8 cellular contexts compared by ENCODE assay signal in the genomic region with DNA sequence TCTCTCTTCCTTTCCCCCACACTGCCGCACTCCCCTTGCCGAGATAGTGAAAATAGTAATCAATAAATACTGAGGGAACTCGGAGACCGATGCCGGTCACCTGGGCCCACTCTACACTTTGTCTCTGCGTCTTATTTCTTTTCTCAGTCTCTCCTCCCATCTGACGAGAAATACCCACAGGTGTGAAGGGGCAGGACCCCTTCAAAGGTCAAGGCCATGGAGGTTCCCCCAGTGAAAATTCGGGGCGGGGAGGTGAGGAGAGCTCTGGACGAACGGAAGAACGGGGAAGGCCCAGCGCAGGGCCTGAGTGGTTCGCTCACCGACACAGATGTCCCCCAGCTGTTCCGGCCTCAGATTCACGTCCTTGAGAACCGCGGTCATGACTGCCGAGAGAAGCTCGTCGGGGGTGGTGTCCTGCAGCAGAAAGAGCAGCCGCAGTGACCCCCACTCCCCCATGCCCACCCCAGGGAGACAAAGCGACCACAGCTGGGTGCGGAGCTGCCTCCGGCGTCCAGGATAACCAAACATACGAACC. TPM values are rescaled to one million over a fixed set of nuclear protein-coding genes. Genes with fewer than 3 reads are reported as not detected.
A peak's percentile ranks its signal among the peaks of the same experiment; 100 is the strongest.
DNase-seq lines count a peak whose midpoint lies in the region; ATAC-seq and TF ChIP-seq lines count a peak whose summit lies in the region.

No MANE protein-coding gene starts in this region.

- ATAC-seq in GM23338 = peak; percentile 4
- no peak for ATAC-seq in activated CD8-positive, alpha-beta T cell treated with anti-CD3 and anti-CD28 coated beads, Interleukin-2, amount 10 ng/mL, durations not matched to agents 7 days and 5 days

- no peaks in the 10 kb centered on the region for H3K9me2 ChIP-seq in GM23338 (ENCODE audit: insufficient read depth)

- TF ChIP-seq CTCF in GM23338 (conservative IDR thresholded peaks at IDR 0.05; ENCODE audit: low read depth in 2 of 2) (no peak), left ventricle myocardium inferior (IDR thresholded peaks at IDR 0.05; ENCODE audit: borderline replicate concordance) (no peak), sigmoid colon (IDR thresholded peaks at IDR 0.05) (no peak)

- peaks cover 15% of the 10 kb centered on the region for H3F3A ChIP-seq in GM23338 (replicated peaks; ENCODE audit: low read depth)

- no peaks in the 10 kb centered on the region for H3K27me3 ChIP-seq in GM23338 (ENCODE audit: insufficient read depth)
- no peaks in the 10 kb centered on the region for H3K27me3 ChIP-seq in left ventricle myocardium inferior (ENCODE audit: low read depth)
- H3K27me3 ChIP-seq in sigmoid colon = no peaks in the 10 kb centered on the region

- no peak for TF ChIP-seq EP300 in sigmoid colon (IDR thresholded peaks at IDR 0.05)

- H3K36me3 ChIP-seq in GM23338 (ENCODE audit: insufficient read depth) (peaks cover 9% of the 10 kb centered on the region), left ventricle myocardium inferior (peaks cover 51% of the 10 kb centered on the region), sigmoid colon (peaks cover 3 to 46% (median 19%) of the 10 kb centered on the region in 4 donors)

- peaks cover 17% of the 10 kb centered on the region; the same call in 1 of the 2 replicates for H4K20me1 ChIP-seq in GM23338 (replicated peaks; ENCODE audit: insufficient read depth)

- H3K4me1 Mint-ChIP-seq in GM23338 = peaks cover 30% of the 10 kb centered on the region
- H3K4me1 Mint-ChIP-seq in activated CD8-positive, alpha-beta T cell treated with anti-CD3 and anti-CD28 coated beads, Interleukin-2, amount 10 ng/mL, durations not matched to agents 7 days and 5 days (ENCODE audit: low read depth) = peaks cover 65% of the 10 kb centered on the region

- H3K4me3 Mint-ChIP-seq in GM23338 = peak overlapping the region; percentile 92
- peak overlapping the region; percentile 86 for H3K4me3 Mint-ChIP-seq in activated CD8-positive, alpha-beta T cell treated with anti-CD3 and anti-CD28 coated beads, Interleukin-2, amount 10 ng/mL, durations not matched to agents 7 days and 5 days

- H3K4me3 ChIP-seq in GM23338 = peak overlapping the region; percentile 97
- peak overlapping the region; percentile 91 for H3K4me3 ChIP-seq in left ventricle myocardium inferior
- H3K4me3 ChIP-seq in sigmoid colon = peak overlapping the region; percentile 71 to 96 (median 84)

- H3K36me3 Mint-ChIP-seq in GM23338 (ENCODE audit: low read depth) = peaks cover 37% of the 10 kb centered on the region
- peaks cover 59% of the 10 kb centered on the region for H3K36me3 Mint-ChIP-seq in activated CD8-positive, alpha-beta T cell treated with anti-CD3 and anti-CD28 coated beads, Interleukin-2, amount 10 ng/mL, durations not matched to agents 7 days and 5 days (ENCODE audit: low read depth)

- no peak overlapping the region for H3K27ac ChIP-seq in GM23338 (ENCODE audit: low read depth)
- H3K27ac ChIP-seq in left ventricle myocardium inferior (replicated peaks) = peak overlapping the region; percentile 98
- peak overlapping the region; percentile 80 to 97 (median 94) for H3K27ac ChIP-seq in sigmoid colon

- H3K4me2 ChIP-seq in GM23338 = peak overlapping the region; percentile 100

- peaks cover 26% of the 10 kb centered on the region for H3K4me1 ChIP-seq in GM23338 (ENCODE audit: insufficient read depth)
- H3K4me1 ChIP-seq in left ventricle myocardium inferior = peaks cover 86% of the 10 kb centered on the region
- peaks cover 0 to 60% (median 39%) of the 10 kb centered on the region in 4 donors for H3K4me1 ChIP-seq in sigmoid colon

- peaks cover 21% of the 10 kb centered on the region for H3K27me3 Mint-ChIP-seq in GM23338 (ENCODE audit: insufficient read depth, low read depth, poor library complexity)
- H3K27me3 Mint-ChIP-seq in activated CD8-positive, alpha-beta T cell treated with anti-CD3 and anti-CD28 coated beads, Interleukin-2, amount 10 ng/mL, durations not matched to agents 7 days and 5 days (ENCODE audit: low read depth) = no peaks in the 10 kb centered on the region

- CTCF ChIA-PET in activated CD8-positive, alpha-beta T cell treated with anti-CD3 and anti-CD28 coated beads, Interleukin-2, amount 10 ng/mL, durations not matched to agents 7 days and 5 days (lab: Charles Lee) = interaction anchor here (0.8 to 2.4 kb wide), 6 partner anchors 9 to 211 kb away, joined by 3 to 28 read pairs (median 4); a partner anchor contains a TSS

- peaks cover 25% of the 10 kb centered on the region for H3K79me2 ChIP-seq in GM23338 (replicated peaks; ENCODE audit: insufficient read depth)

- H2AFZ ChIP-seq in GM23338 = peak overlapping the region; percentile 64; the same call in 1 of the 2 replicates

- DNase-seq in AG08396 (ENCODE audit: low spot score) (peak; percentile 46), GM23338 (ENCODE audit: low spot score) (peak; percentile 59), left ventricle myocardium inferior (no peak), sigmoid colon (no peak), GDM1 (lab: John Stamatoyannopoulos, UW) (no peak), G401 (ENCODE audit: low spot score) (no peak), UCSD-AML1 (lab: John Stamatoyannopoulos, UW; ENCODE audit: unreplicated experiment) (no peak)
- peak; percentile 38 for DNase-seq in activated CD8-positive, alpha-beta T cell treated with anti-CD3 and anti-CD28 coated beads, Interleukin-2, amount 10 ng/mL, durations not matched to agents 7 days and 5 days

- intact Hi-C loops in left ventricle myocardium inferior (cut with micrococcal nuclease) = no loop called here
- intact Hi-C loops in sigmoid colon (cut with DNase I) = loop anchor here (2.0 to 5.0 kb wide), 3 partner anchors 41 to 321 kb away; no protein-coding TSS in a partner anchor

- no peak for TF ChIP-seq POLR2A in sigmoid colon (IDR thresholded peaks at IDR 0.05)

- in situ Hi-C loops in G401 (cut with HindIII; ENCODE audit: low sequenced_read_pairs) = no loop called here

- 1% methylated on average over 28 of the region's 28 CpGs for WGBS in sigmoid colon, 2 donors

- no peaks in the 10 kb centered on the region; the same call in 1 of the 3 replicates for H3K9me3 Mint-ChIP-seq in GM23338
- H3K9me3 Mint-ChIP-seq in activated CD8-positive, alpha-beta T cell treated with anti-CD3 and anti-CD28 coated beads, Interleukin-2, amount 10 ng/mL, durations not matched to agents 7 days and 5 days (ENCODE audit: insufficient read depth) = no peaks in the 10 kb centered on the region

- H3K9me3 ChIP-seq in left ventricle myocardium inferior (replicated peaks) = no peaks in the 10 kb centered on the region
- H3K9me3 ChIP-seq in sigmoid colon = no peaks in the 10 kb centered on the region

- POLR2A ChIA-PET in activated CD8-positive, alpha-beta T cell treated with anti-CD3 and anti-CD28 coated beads, Interleukin-2, amount 10 ng/mL, durations not matched to agents 7 days and 5 days (lab: Charles Lee) = interaction anchor here (0.8 to 7.5 kb wide), 9 partner anchors 8 to 319 kb away, joined by 3 to 153 read pairs (median 4); a partner anchor contains a TSS

- peak overlapping the region; percentile 38; the same call in 1 of the 2 replicates for H3K27ac Mint-ChIP-seq in GM23338
- peak overlapping the region; percentile 91 for H3K27ac Mint-ChIP-seq in activated CD8-positive, alpha-beta T cell treated with anti-CD3 and anti-CD28 coated beads, Interleukin-2, amount 10 ng/mL, durations not matched to agents 7 days and 5 days

TF ChIP-seq in GM23338, 12 proteins besides CTCF, POLR2A, EP300 and RAD21 (continues in another document):
- no peak for TF ChIP-seq ZNF114 (CRISPR knock-in tag; IDR thresholded peaks at IDR 0.05)
- TF ChIP-seq, protein P1, sequence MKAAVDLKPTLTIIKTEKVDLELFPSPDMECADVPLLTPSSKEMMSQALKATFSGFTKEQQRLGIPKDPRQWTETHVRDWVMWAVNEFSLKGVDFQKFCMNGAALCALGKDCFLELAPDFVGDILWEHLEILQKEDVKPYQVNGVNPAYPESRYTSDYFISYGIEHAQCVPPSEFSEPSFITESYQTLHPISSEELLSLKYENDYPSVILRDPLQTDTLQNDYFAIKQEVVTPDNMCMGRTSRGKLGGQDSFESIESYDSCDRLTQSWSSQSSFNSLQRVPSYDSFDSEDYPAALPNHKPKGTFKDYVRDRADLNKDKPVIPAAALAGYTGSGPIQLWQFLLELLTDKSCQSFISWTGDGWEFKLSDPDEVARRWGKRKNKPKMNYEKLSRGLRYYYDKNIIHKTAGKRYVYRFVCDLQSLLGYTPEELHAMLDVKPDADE (IDR thresholded peaks at IDR 0.05) = no peak

RNA-seq across cellular contexts. Expression of a gene that starts 0.6 kb away (rescaled TPM):
- total RNA-seq in GM23338 (2014; rRNA removed; shearing (Covaris generic)) = 21.4 and 23.2 TPM in 2 replicates
- polyA plus RNA-seq in GM23338 (2016; fragmentation: Nextera tagmentation; extraction: Ambion mirVana) (25.9 and 26.6 TPM in 2 replicates), sigmoid colon (100 to 1,000 TPM; 102 to 258 (median 131) TPM)
- total RNA-seq in activated CD8-positive, alpha-beta T cell treated with anti-CD3 and anti-CD28 coated beads, Interleukin-2, amount 10 ng/mL, durations not matched to agents 7 days and 5 days = 100 to 1,000 TPM in 1 of 2 experiments, 10 to 100 TPM in 1; 99.7 to 104 TPM
- total RNA-seq in left ventricle myocardium inferior (120 TPM), sigmoid colon (10 to 100 TPM; 42.6 to 53.2 (median 47.6) TPM)
- total RNA-seq in G401 (2014; rRNA removed; shearing (Covaris generic)) = 52.7 and 58.6 TPM in 2 replicates

RNA-seq across cellular contexts. Expression of a gene that starts 2.1 kb away (rescaled TPM):
- 26.0 and 42.6 TPM in 2 replicates for total RNA-seq in GM23338 (2014; rRNA removed; shearing (Covaris generic))
- polyA plus RNA-seq in GM23338 (2016; fragmentation: Nextera tagmentation; extraction: Ambion mirVana) = 14.4 and 15.5 TPM in 2 replicates
- 10 to 100 TPM; 72.5 to 78.6 TPM for total RNA-seq in activated CD8-positive, alpha-beta T cell treated with anti-CD3 and anti-CD28 coated beads, Interleukin-2, amount 10 ng/mL, durations not matched to agents 7 days and 5 days
- total RNA-seq in left ventricle myocardium inferior = 6.9 TPM
- total RNA-seq in sigmoid colon = 10 to 100 TPM; 27.8 to 39.7 (median 33.4) TPM
- 10 to 100 TPM; 48.6 to 74.0 (median 58.4) TPM for polyA plus RNA-seq in sigmoid colon
- total RNA-seq in G401 (2014; rRNA removed; shearing (Covaris generic)) = 0.06 TPM in 1 of 2 replicates, not detected in the other

RNA-seq across cellular contexts. Expression of a gene that starts 29.0 kb away (rescaled TPM):
- total RNA-seq in GM23338 (2014; rRNA removed; shearing (Covaris generic)) = 39.3 and 41.1 TPM in 2 replicates
- 15.5 and 16.0 TPM in 2 replicates for polyA plus RNA-seq in GM23338 (2016; fragmentation: Nextera tagmentation; extraction: Ambion mirVana)
- total RNA-seq in activated CD8-positive, alpha-beta T cell treated with anti-CD3 and anti-CD28 coated beads, Interleukin-2, amount 10 ng/mL, durations not matched to agents 7 days and 5 days = 10 to 100 TPM; 56.9 to 60.3 TPM
- 22.9 TPM for total RNA-seq in left ventricle myocardium inferior
- total RNA-seq in sigmoid colon = 10 to 100 TPM; 21.8 to 28.8 (median 26.2) TPM
- polyA plus RNA-seq in sigmoid colon = 10 to 100 TPM; 13.8 to 22.9 (median 22.8) TPM
- total RNA-seq in G401 (2014; rRNA removed; shearing (Covaris generic)) = 24.5 and 28.9 TPM in 2 replicates

Comparison
In these comparisons a context has a peak if more than half of its experiments do, and no peak if none do; other contexts are left out.
1. DNase-seq: peak in AG08396 (single experiment), GM23338 (single experiment) and activated CD8-positive, alpha-beta T cell treated with anti-CD3 and anti-CD28 coated beads, Interleukin-2, amount 10 ng/mL, durations not matched to agents 7 days and 5 days (single experiment); none in left ventricle myocardium inferior (single experiment), sigmoid colon (single experiment), GDM1 (single experiment), G401 (single experiment) and UCSD-AML1 (single experiment).
2. Peak in every context shown above with its lines, with median percentiles within 50 percentile points of each other: H3K4me3 ChIP-seq.